ENCODE assay signal across 21 cellular contexts in genomic region chr4:173125216-173125812, GRCh38.
"Had no signal": no experiment of that assay in that cellular context is flagged by ENCODE, and none has a peak within 500 bp of the region (broad histone marks: within the 10 kb centered on the region; RNA-seq: fewer than 3 reads in every experiment).

No MANE protein-coding gene starts in this region.

- H3K79me2 ChIP-seq: parathyroid adenoma had no signal

- H2AFZ ChIP-seq: parathyroid adenoma had no signal

- H3K9me3 ChIP-seq: body of pancreas, gastrocnemius medialis, mucosa of descending colon, tibial artery had no signal

- DNase-seq: activated CD4-positive, alpha-beta memory T cell treated with anti-CD3 and anti-CD28 coated beads, Interleukin-2, amount 10 ng/mL, durations not matched to agents 7 days and 5 days; activated CD4-positive, alpha-beta T cell treated with anti-CD3 and anti-CD28 coated beads, Interleukin-2, amount 10 ng/mL, durations not matched to agents 24 days and 14 days; activated effector memory CD4-positive, alpha-beta T cell treated with Interleukin-2 at 50 U/mL for 16 hours; activated naive CD4-positive, alpha-beta T cell treated with anti-CD3 and anti-CD28 coated beads for 36 hours; activated T-cell treated with anti-CD3 and anti-CD28 coated beads, Interleukin-2, amount 50 U/mL, for 72 hours; body of pancreas; caudate nucleus; effector CD4-positive, alpha-beta T cell; gastrocnemius medialis; hippocampal formation; left colon; mucosa of descending colon; nephron progenitor cell; right cardiac atrium; stimulated activated CD4-positive, alpha-beta T cell treated with anti-CD3 and anti-CD28 coated beads, Interleukin-12 subunit alpha, Interleukin-12 subunit beta, amount 100 ng/mL, for 4 hours; T1000; tibial artery had no signal

- H3K27me3 ChIP-seq: body of pancreas, gastrocnemius medialis, tibial artery had no signal

- ATAC-seq: activated T-cell treated with anti-CD3 and anti-CD28 coated beads, Interleukin-2, amount 50 U/mL, for 72 hours; body of pancreas; gastrocnemius medialis; left colon; mucosa of descending colon; right cardiac atrium had no signal

- H3K36me3 ChIP-seq: gastrocnemius medialis, tibial artery had no signal

- H3K4me3 ChIP-seq: body of pancreas, gastrocnemius medialis, mucosa of descending colon, tibial artery had no signal

- H3K27ac ChIP-seq: body of pancreas, gastrocnemius medialis, parathyroid adenoma, tibial artery had no signal

- H3K9ac ChIP-seq: parathyroid adenoma had no signal

- FAIRE-seq: endometrium, islet of Langerhans, urothelium cell line had no signal

- H3K4me1 ChIP-seq: body of pancreas, gastrocnemius medialis, parathyroid adenoma, tibial artery had no signal
